Comparison of ENCODE assay signal across 8 cellular contexts in genomic region chr5:173823721-173824567, GRCh38.
DNase-seq lines count a peak whose midpoint lies in the region; ATAC-seq and TF ChIP-seq lines count a peak whose summit lies in the region.

No MANE protein-coding gene starts in this region.

- in situ Hi-C loops in brain microvascular endothelial cell (cut with HindIII; ENCODE audit: low pct_ligation_motif_present, low sequenced_read_pairs): no loop called here

- peak; percentile 41 for ATAC-seq in thoracic aorta (ENCODE audit: insufficient number of reproducible peaks, low FRiP score, low read depth)
- ATAC-seq in GM21360 (IDR thresholded peaks at IDR 0.05; ENCODE audit: unreplicated experiment): no peak
- no peak for ATAC-seq in sciatic nerve

- H3K27me3 ChIP-seq in HUES48 (ENCODE audit: control insufficient read depth, insufficient read depth, low read length) (no peaks in the 10 kb centered on the region), brain microvascular endothelial cell (replicated peaks) (no peaks in the 10 kb centered on the region), thoracic aorta (replicated peaks; ENCODE audit: insufficient read depth) (no peaks in the 10 kb centered on the region)

- CTCF ChIA-PET in GM10248 (lab: Yijun Ruan, JAX): interaction anchor here (0.7 to 2.5 kb wide), 5 partner anchors 10 to 102 kb away, joined by 3 to 10 read pairs (median 4); no protein-coding TSS in a partner anchor

- H3K4me1 ChIP-seq in HUES48 (ENCODE audit: control insufficient read depth, insufficient read depth, low read length) (peaks cover 10% of the 10 kb centered on the region), thoracic aorta (ENCODE audit: control insufficient read depth in 1 of 2, low read depth in 2 of 2) (peaks cover 17 to 30% of the 10 kb centered on the region in 2 donors)

- TF ChIP-seq CTCF in brain microvascular endothelial cell (IDR thresholded peaks at IDR 0.05; ENCODE audit: low read depth, low read length, missing control alignments): no peak
- no peak for TF ChIP-seq CTCF in thoracic aorta (IDR thresholded peaks at IDR 0.05)
- no peak for TF ChIP-seq CTCF in GM10248 (IDR thresholded peaks at IDR 0.05; ENCODE audit: control extremely low read depth, extremely low read depth, low read depth, missing control alignments)

- H3K4me3 ChIP-seq in HUES48 (ENCODE audit: low read depth, low read length) (no peak overlapping the region), brain microvascular endothelial cell (ENCODE audit: low read depth, low read length) (no peak overlapping the region), thoracic aorta (no peak overlapping the region)

- intact Hi-C loops in sciatic nerve (cut with DNase I): no loop called here

- H3K36me3 ChIP-seq in HUES48 (ENCODE audit: control insufficient read depth, insufficient read depth, low read length) (no peaks in the 10 kb centered on the region), brain microvascular endothelial cell (replicated peaks) (no peaks in the 10 kb centered on the region), thoracic aorta (no peaks in the 10 kb centered on the region)

- H3K27ac ChIP-seq in HUES48 (ENCODE audit: low read depth, low read length) (peak overlapping the region; percentile 46), brain microvascular endothelial cell (peak overlapping the region; percentile 31), thoracic aorta (peak overlapping the region; percentile 62 to 72)

- DNase-seq in brain microvascular endothelial cell (peak; percentile 78), left kidney (ENCODE audit: low read depth, low spot score) (peak; percentile 90), thoracic aorta (ENCODE audit: low spot score) (no peak), NCI-H2171 treated with DMSO at 0.1 percent for 48 hours (lab: John Stamatoyannopoulos, UW) (no peak), sciatic nerve (ENCODE audit: low spot score) (no peak), GM10248 (ENCODE audit: extremely low spot score) (no peak)

- POLR2A ChIA-PET in GM10248 (lab: Yijun Ruan, JAX): interaction anchor here (1.2 kb wide), 1 partner anchor 64 kb away, joined by 5 read pairs; the partner anchor contains the start of gene CPEB4

- H3K9me3 ChIP-seq in HUES48 (ENCODE audit: control insufficient read depth, insufficient read depth, low read length): no peaks in the 10 kb centered on the region
- H3K9me3 ChIP-seq in thoracic aorta: peaks cover 3% of the 10 kb centered on the region

- no peak overlapping the region for H3K9ac ChIP-seq in HUES48 (ENCODE audit: low read depth, low read length)

Comparison
In these comparisons a context has a peak if more than half of its experiments do, and no peak if none do; other contexts are left out.
1. DNase-seq: peak in brain microvascular endothelial cell (single experiment) and left kidney (single experiment); none in thoracic aorta (single experiment), NCI-H2171 treated with DMSO at 0.1 percent for 48 hours (single experiment), sciatic nerve (single experiment) and GM10248 (single experiment).
2. Peak in every context shown above with its lines, with median percentiles within 50 percentile points of each other: H3K27ac ChIP-seq.